ENCODE assay signal across 20 cellular contexts in the genomic region with DNA sequence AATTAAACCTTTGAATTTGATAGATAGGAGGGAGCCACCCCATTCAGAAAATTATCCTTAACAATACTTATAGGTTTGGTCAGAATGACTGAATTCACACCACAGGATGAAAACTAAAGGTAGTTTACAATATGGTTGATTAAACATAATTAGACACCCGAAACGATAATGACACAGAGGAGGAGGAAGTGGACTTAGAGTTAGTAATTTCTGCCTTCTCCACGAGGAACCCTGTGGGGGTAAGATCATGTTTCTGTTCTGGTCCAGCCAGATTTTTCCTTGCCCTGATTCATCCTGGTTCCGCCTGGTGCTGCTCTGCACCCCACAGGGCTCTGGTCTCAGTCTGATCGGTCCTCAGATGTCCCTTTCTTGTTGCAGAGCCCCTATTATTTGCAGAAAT.
"Had no signal": no experiment of that assay in that cellular context is flagged by ENCODE, and none has a peak within 500 bp of the region (broad histone marks: within the 10 kb centered on the region; RNA-seq: fewer than 3 reads in every experiment).

No MANE protein-coding gene starts in this region.

- H3K4me3 ChIP-seq: left lung, sigmoid colon, thoracic aorta, upper lobe of left lung had no signal

- H3K27me3 ChIP-seq: left lung, sigmoid colon, upper lobe of left lung had no signal

- ATAC-seq: activated T-helper 17 cell treated with anti-CD3 and anti-CD28 coated beads, Interleukin-2, amount 50 U/mL, for 72 hours; left lung had no signal

- H3K27ac ChIP-seq: left lung, sigmoid colon, thoracic aorta, upper lobe of left lung had no signal

- H3K4me1 ChIP-seq: left lung, sigmoid colon had no signal

- H3K36me3 Mint-ChIP-seq: activated naive CD8-positive, alpha-beta T cell treated with anti-CD3 and anti-CD28 coated beads, Interleukin-2, amount 10 ng/mL, durations not matched to agents 7 days and 5 days; stimulated activated naive B cell treated with anti-CD40 and anti-IgM and Interleukin-4, amounts not matched to agents 10 μg/mL and 1 μg/mL and 100 μg/mL, for 72 hours had no signal

- H3K27ac Mint-ChIP-seq: activated naive CD8-positive, alpha-beta T cell treated with anti-CD3 and anti-CD28 coated beads, Interleukin-2, amount 10 ng/mL, durations not matched to agents 7 days and 5 days; activated T-helper 17 cell treated with anti-CD3 and anti-CD28 coated beads, Interleukin-2, amount 50 U/mL, for 72 hours; endodermal cell; nephron; stimulated activated naive B cell treated with anti-CD40 and anti-IgM and Interleukin-4, amounts not matched to agents 10 μg/mL and 1 μg/mL and 100 μg/mL, for 72 hours had no signal

- H3K9me3 Mint-ChIP-seq: activated naive CD8-positive, alpha-beta T cell treated with anti-CD3 and anti-CD28 coated beads, Interleukin-2, amount 10 ng/mL, durations not matched to agents 7 days and 5 days; endodermal cell had no signal

- DNase-seq: activated CD4-positive, alpha-beta T cell treated with anti-CD3 and anti-CD28 coated beads, Interleukin-2, amount 50 U/mL, for 48 hours; activated naive CD4-positive, alpha-beta T cell; activated naive CD8-positive, alpha-beta T cell treated with anti-CD3 and anti-CD28 coated beads, Interleukin-2, amount 10 ng/mL, durations not matched to agents 7 days and 5 days; activated T-cell treated with anti-CD3 and anti-CD28 coated beads, Interleukin-2, amount 50 U/mL, for 1 hour; amygdala; endodermal cell; head of caudate nucleus; kidney; left lung; midbrain; posterior cingulate gyrus; sigmoid colon; stimulated activated CD4-positive, alpha-beta T cell treated with anti-CD3 and anti-CD28 coated beads, Interleukin-4, amount 100 ng/mL, for 4 hours; stimulated activated naive B cell treated with anti-CD40 and anti-IgM and Interleukin-4, amounts not matched to agents 10 μg/mL and 1 μg/mL and 100 μg/mL, for 72 hours; upper lobe of left lung had no signal

- H3K4me3 Mint-ChIP-seq: activated naive CD8-positive, alpha-beta T cell treated with anti-CD3 and anti-CD28 coated beads, Interleukin-2, amount 10 ng/mL, durations not matched to agents 7 days and 5 days; activated T-helper 17 cell treated with anti-CD3 and anti-CD28 coated beads, Interleukin-2, amount 50 U/mL, for 72 hours; endodermal cell; nephron; stimulated activated naive B cell treated with anti-CD40 and anti-IgM and Interleukin-4, amounts not matched to agents 10 μg/mL and 1 μg/mL and 100 μg/mL, for 72 hours had no signal

- H3K9me3 ChIP-seq: left lung, sigmoid colon, thoracic aorta, upper lobe of left lung had no signal

- H3K36me3 ChIP-seq: left lung, sigmoid colon, thoracic aorta, upper lobe of left lung had no signal

- H3K4me1 Mint-ChIP-seq: activated naive CD8-positive, alpha-beta T cell treated with anti-CD3 and anti-CD28 coated beads, Interleukin-2, amount 10 ng/mL, durations not matched to agents 7 days and 5 days; activated T-helper 17 cell treated with anti-CD3 and anti-CD28 coated beads, Interleukin-2, amount 50 U/mL, for 72 hours; endodermal cell; stimulated activated naive B cell treated with anti-CD40 and anti-IgM and Interleukin-4, amounts not matched to agents 10 μg/mL and 1 μg/mL and 100 μg/mL, for 72 hours had no signal

- FAIRE-seq: frontal cortex, kidney, TTC549 had no signal
